Comparison of ENCODE assay signal across 1 cellular context in the genomic region with DNA sequence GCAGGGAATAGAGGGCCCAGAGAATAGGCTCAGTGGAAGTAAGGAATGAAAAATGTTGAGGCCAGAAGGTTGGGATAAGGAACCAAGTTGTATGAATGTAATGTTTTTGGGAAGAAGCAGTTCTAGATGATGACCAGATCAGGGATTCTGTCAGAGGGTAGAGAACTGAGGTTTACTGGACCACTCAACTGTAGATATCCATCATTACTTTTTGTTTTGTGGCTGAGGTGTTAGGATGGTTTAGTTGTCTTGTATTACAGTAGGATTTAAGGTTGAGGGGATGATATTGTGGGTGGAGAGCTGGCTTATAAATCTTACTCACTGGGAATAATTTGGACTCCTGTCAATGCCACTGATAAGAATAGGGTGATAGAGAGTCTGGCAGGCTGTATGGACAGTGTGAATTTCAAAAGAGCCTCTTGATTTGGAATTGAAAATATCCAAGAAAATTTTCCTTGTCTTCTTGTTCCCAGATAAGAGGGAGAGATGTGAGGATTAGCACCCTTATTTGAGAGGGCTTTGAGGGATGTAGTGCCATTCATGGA.
TF ChIP-seq lines count a peak whose summit lies in the region.

No MANE protein-coding gene starts in this region.

TF ChIP-seq in SK-N-SH treated with all-trans-retinoic acid at 6 μM for 48 hours, 23 proteins besides CTCF, POLR2A, EP300 and RAD21 (continued from another document):
- TF ChIP-seq PATZ1 (CRISPR knock-in tag; IDR thresholded peaks at IDR 0.05; ENCODE audit: borderline replicate concordance), result no peak
- no peak for TF ChIP-seq TSHZ2 (CRISPR knock-in tag; IDR thresholded peaks at IDR 0.05)
- TF ChIP-seq ISL1 (CRISPR knock-in tag; IDR thresholded peaks at IDR 0.05), result no peak
- TF ChIP-seq CSDC2 (CRISPR knock-in tag; IDR thresholded peaks at IDR 0.05), result no peak
